1 cellular context compared by ENCODE assay signal in the genomic region with DNA sequence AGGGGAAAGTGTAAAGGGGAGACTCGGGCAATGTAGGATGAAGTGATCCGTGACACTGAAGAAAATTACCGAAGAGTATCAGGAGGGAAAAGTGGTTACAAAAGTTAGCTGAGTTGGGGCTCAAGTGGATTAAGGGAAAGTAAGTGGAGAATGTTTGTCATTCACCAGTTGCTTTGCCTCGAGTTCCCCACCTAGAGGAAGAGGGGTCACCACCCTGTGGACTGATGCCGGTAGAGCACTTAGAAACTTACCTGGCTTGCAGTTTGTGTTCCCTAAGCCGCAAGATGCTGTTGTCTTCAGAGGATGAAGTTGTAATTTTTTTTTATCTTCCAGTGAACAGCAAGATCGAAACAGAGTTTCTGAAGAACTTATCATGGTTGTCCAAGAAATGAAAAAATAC.
TF ChIP-seq lines count a peak whose summit lies in the region.

No MANE protein-coding gene starts in this region.

TF ChIP-seq in IMR-90, 13 proteins besides CTCF, POLR2A, EP300 and RAD21 (continued from another document):
- TF ChIP-seq ELK1 (IDR thresholded peaks at IDR 0.05; ENCODE audit: borderline replicate concordance, low read depth, low read length) (no peak), MAFK (IDR thresholded peaks at IDR 0.05; ENCODE audit: low read depth, low read length) (no peak), RCOR1 (IDR thresholded peaks at IDR 0.05; ENCODE audit: insufficient replicate concordance, low read length) (no peak), SMC3 (IDR thresholded peaks at IDR 0.05; ENCODE audit: low read depth, low read length) (no peak)
